ENCODE assay signal across 1 cellular context in the genomic region with DNA sequence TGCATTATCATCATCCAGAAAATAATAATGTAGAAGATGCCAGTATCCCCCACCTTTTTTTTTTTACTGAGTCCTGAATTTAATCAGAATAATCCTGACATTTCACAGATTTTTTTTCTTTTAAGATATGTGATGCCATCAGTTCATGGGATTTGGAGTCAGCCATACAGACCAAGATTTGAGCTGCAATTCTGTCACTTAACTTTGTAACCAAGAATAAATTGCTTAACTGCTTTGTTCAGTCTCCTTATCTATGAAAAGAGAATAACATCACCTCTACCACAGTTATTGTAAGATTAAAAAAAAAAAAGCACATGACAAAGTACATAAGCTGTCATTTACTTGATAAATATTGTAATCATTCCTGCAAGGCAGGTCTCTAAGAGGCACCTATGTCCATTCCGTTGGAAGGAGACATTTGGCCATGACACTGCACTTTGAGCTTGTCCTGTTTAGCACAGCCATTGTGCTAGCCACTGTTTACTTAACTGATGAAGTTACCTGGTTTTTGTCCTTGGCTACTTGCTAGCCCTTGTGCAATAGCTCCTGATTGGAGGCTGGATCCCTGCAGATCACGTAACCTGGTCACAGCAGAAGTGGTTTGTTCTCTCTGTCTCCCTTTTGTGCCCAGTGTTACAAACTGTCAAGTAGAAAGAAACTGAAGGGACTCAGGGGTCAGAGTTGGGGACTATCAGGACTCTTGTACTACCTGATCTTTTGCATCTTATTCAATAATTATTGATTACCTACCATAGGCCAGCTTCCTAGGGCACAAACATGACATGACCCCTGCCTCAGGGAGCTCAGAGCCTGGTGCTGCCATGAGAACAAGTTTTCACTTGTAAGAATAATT.
TF ChIP-seq lines count a peak whose summit lies in the region.

No MANE protein-coding gene starts in this region.

TF ChIP-seq in HepG2, 621 proteins besides CTCF, POLR2A, EP300 and RAD21 (continued from another document and continues in another):
- TF ChIP-seq DRAP1 (CRISPR knock-in tag; IDR thresholded peaks at IDR 0.05) (peak; percentile 88), ZBTB7B (CRISPR knock-in tag; IDR thresholded peaks at IDR 0.05) (peak; percentile 78; the same call in 1 of the 2 replicates), NR3C1 (CRISPR knock-in tag; IDR thresholded peaks at IDR 0.05) (no peak), NR2F2 (IDR thresholded peaks at IDR 0.05; ENCODE audit: borderline replicate concordance, low read depth) (peak; percentile 90; the same call in 1 of the 2 replicates), ZFX (CRISPR knock-in tag; IDR thresholded peaks at IDR 0.05; ENCODE audit: low read depth) (peak; percentile 23; the same call in 1 of the 2 replicates), HNRNPK (IDR thresholded peaks at IDR 0.05; ENCODE audit: low read depth, low read length, poor library complexity, severe bottlenecking) (no peak), SRSF9 (IDR thresholded peaks at IDR 0.05; ENCODE audit: borderline replicate concordance, insufficient read depth, low read depth, low read length, poor library complexity, severe bottlenecking) (no peak), RXRA (CRISPR knock-in tag; IDR thresholded peaks at IDR 0.05) (peak; percentile 96; the same call in 1 of the 2 replicates), SIX1 (CRISPR knock-in tag; IDR thresholded peaks at IDR 0.05; ENCODE audit: borderline replicate concordance) (peak; percentile 91), ZNF646 (CRISPR knock-in tag; IDR thresholded peaks at IDR 0.05) (peak; percentile 52; the same call in 1 of the 2 replicates), ZNF280B (CRISPR knock-in tag; IDR thresholded peaks at IDR 0.05; ENCODE audit: borderline replicate concordance) (no peak), ETV5 (CRISPR knock-in tag; IDR thresholded peaks at IDR 0.05; ENCODE audit: borderline replicate concordance) (peak; percentile 91), MZF1 (CRISPR knock-in tag; IDR thresholded peaks at IDR 0.05; ENCODE audit: borderline replicate concordance) (no peak), TGIF2 (CRISPR knock-in tag; IDR thresholded peaks at IDR 0.05) (peak; percentile 73), ZNF3 (CRISPR knock-in tag; IDR thresholded peaks at IDR 0.05) (no peak), ZNF337 (CRISPR knock-in tag; IDR thresholded peaks at IDR 0.05; ENCODE audit: borderline replicate concordance, low read depth) (peak; percentile 75; the same call in 1 of the 2 replicates), ZNF12 (CRISPR knock-in tag; IDR thresholded peaks at IDR 0.05) (peak; percentile 74), RNF219 (CRISPR knock-in tag; IDR thresholded peaks at IDR 0.05) (peak; percentile 87; the same call in 1 of the 2 replicates), ZNF451 (CRISPR knock-in tag; IDR thresholded peaks at IDR 0.05) (peak; percentile 68; the same call in 1 of the 2 replicates), E2F5 (CRISPR knock-in tag; conservative IDR thresholded peaks at IDR 0.05) (no peak), SP2 (CRISPR knock-in tag; IDR thresholded peaks at IDR 0.05) (no peak), ZNF770 (CRISPR knock-in tag; IDR thresholded peaks at IDR 0.05) (peak; percentile 62), NONO (IDR thresholded peaks at IDR 0.05) (no peak), NONO (CRISPR knock-in tag; conservative IDR thresholded peaks at IDR 0.05) (peak; percentile 85), ZNF20 (CRISPR knock-in tag; IDR thresholded peaks at IDR 0.05) (no peak), KLF11 (CRISPR knock-in tag; IDR thresholded peaks at IDR 0.05) (0 out of 2 replicates have a peak, but pooled peaks have one; percentile 82), SALL2 (CRISPR knock-in tag; IDR thresholded peaks at IDR 0.05) (peak; percentile 91), PHB2 (IDR thresholded peaks at IDR 0.05; ENCODE audit: partially characterized antibody) (no peak)
- TF ChIP-seq, protein P1, sequence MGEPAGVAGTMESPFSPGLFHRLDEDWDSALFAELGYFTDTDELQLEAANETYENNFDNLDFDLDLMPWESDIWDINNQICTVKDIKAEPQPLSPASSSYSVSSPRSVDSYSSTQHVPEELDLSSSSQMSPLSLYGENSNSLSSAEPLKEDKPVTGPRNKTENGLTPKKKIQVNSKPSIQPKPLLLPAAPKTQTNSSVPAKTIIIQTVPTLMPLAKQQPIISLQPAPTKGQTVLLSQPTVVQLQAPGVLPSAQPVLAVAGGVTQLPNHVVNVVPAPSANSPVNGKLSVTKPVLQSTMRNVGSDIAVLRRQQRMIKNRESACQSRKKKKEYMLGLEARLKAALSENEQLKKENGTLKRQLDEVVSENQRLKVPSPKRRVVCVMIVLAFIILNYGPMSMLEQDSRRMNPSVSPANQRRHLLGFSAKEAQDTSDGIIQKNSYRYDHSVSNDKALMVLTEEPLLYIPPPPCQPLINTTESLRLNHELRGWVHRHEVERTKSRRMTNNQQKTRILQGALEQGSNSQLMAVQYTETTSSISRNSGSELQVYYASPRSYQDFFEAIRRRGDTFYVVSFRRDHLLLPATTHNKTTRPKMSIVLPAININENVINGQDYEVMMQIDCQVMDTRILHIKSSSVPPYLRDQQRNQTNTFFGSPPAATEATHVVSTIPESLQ (CRISPR knock-in tag; conservative IDR thresholded peaks at IDR 0.05): no peak
- TF ChIP-seq, protein P2, sequence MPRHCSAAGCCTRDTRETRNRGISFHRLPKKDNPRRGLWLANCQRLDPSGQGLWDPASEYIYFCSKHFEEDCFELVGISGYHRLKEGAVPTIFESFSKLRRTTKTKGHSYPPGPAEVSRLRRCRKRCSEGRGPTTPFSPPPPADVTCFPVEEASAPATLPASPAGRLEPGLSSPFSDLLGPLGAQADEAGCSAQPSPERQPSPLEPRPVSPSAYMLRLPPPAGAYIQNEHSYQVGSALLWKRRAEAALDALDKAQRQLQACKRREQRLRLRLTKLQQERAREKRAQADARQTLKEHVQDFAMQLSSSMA (CRISPR knock-in tag; IDR thresholded peaks at IDR 0.05): 0 out of 2 replicates have a peak, but pooled peaks have one; percentile 62
- TF ChIP-seq, protein P3, sequence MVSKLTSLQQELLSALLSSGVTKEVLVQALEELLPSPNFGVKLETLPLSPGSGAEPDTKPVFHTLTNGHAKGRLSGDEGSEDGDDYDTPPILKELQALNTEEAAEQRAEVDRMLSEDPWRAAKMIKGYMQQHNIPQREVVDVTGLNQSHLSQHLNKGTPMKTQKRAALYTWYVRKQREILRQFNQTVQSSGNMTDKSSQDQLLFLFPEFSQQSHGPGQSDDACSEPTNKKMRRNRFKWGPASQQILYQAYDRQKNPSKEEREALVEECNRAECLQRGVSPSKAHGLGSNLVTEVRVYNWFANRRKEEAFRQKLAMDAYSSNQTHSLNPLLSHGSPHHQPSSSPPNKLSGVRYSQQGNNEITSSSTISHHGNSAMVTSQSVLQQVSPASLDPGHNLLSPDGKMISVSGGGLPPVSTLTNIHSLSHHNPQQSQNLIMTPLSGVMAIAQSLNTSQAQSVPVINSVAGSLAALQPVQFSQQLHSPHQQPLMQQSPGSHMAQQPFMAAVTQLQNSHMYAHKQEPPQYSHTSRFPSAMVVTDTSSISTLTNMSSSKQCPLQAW (CRISPR knock-in tag; IDR thresholded peaks at IDR 0.05): peak; percentile 99
